In genomic region chr19:58379276-58379675, GRCh38 we compare ENCODE assay signal across 14 cellular contexts. TPM values are rescaled to one million over a fixed set of nuclear protein-coding genes. Genes with fewer than 3 reads are reported as not detected.
DNase-seq lines count a peak whose midpoint lies in the region; ATAC-seq and TF ChIP-seq lines count a peak whose summit lies in the region.
"Had no signal": no experiment of that assay in that cellular context is flagged by ENCODE, and none has a peak within 500 bp of the region (broad histone marks: within the 10 kb centered on the region; RNA-seq: fewer than 3 reads in every experiment).

No MANE protein-coding gene starts in this region.

- no peak for TF ChIP-seq POLR2A in transverse colon (IDR thresholded peaks at IDR 0.05)

- H3T11ph ChIP-seq in H9 (ENCODE audit: low read length) = no peak overlapping the region

- no peak overlapping the region for H2BK15ac ChIP-seq in H9 (ENCODE audit: low read depth, low read length)

- no peak overlapping the region for H3K56ac ChIP-seq in H9 (ENCODE audit: insufficient read length, low read depth, low read length)

- no peak overlapping the region for H2BK5ac ChIP-seq in H9 (ENCODE audit: insufficient read length, low read length)

- TF ChIP-seq CTCF in H9 (conservative IDR thresholded peaks at IDR 0.05) (no peak), transverse colon (IDR thresholded peaks at IDR 0.05) (no peak)

- H4K20me1 ChIP-seq in BLaER1 = no peaks in the 10 kb centered on the region
- no peaks in the 10 kb centered on the region for H4K20me1 ChIP-seq in H9 (ENCODE audit: control insufficient read depth, insufficient read depth, insufficient read length)

- H4K8ac ChIP-seq in H9 (replicated peaks; ENCODE audit: insufficient read length, low read depth, low read length) = no peak overlapping the region

- no peaks in the 10 kb centered on the region for H3K9me3 Mint-ChIP-seq in H9
- no peaks in the 10 kb centered on the region for H3K9me3 Mint-ChIP-seq in activated naive CD8-positive, alpha-beta T cell treated with anti-CD3 and anti-CD28 coated beads for 36 hours
- H3K9me3 Mint-ChIP-seq in naive thymus-derived CD4-positive, alpha-beta T cell = no peaks in the 10 kb centered on the region

- H2BK20ac ChIP-seq in H9 (ENCODE audit: low read depth, low read length, poor library complexity, severe bottlenecking) = no peak overlapping the region

- no peaks in the 10 kb centered on the region for H3K79me1 ChIP-seq in H9 (ENCODE audit: insufficient read depth, low read depth, low read length, poor library complexity, severe bottlenecking)

- H3K36me3 ChIP-seq in BLaER1 = no peaks in the 10 kb centered on the region
- no peaks in the 10 kb centered on the region for H3K36me3 ChIP-seq in naive thymus-derived CD4-positive, alpha-beta T cell (ENCODE audit: control insufficient read depth in 2 of 3, insufficient read depth in 3 of 3, low read length in 3 of 3)
- no peaks in the 10 kb centered on the region for H3K36me3 ChIP-seq in transverse colon
- H3K36me3 ChIP-seq: ascending aorta had no signal

- POLR2A ChIA-PET in naive thymus-derived CD4-positive, alpha-beta T cell (lab: Charles Lee) = interaction anchor here (1.5 to 3.5 kb wide), 2 partner anchors 10 to 16 kb away, joined by 4 to 34 read pairs; partner anchors contain the start of gene ZNF497

- TF ChIP-seq EP300 in transverse colon (IDR thresholded peaks at IDR 0.05; ENCODE audit: low read depth) = no peak

- H3K4me2 ChIP-seq in BLaER1 (peak overlapping the region; percentile 99), H9 (ENCODE audit: insufficient read depth, insufficient read length, low read length) (no peak overlapping the region)

- H2AK5ac ChIP-seq in H9 (ENCODE audit: insufficient read length, low read length) = no peak overlapping the region

- H3K4me3 Mint-ChIP-seq in H9 = peak overlapping the region; percentile 82 to 86
- peak overlapping the region; percentile 85 for H3K4me3 Mint-ChIP-seq in activated naive CD8-positive, alpha-beta T cell treated with anti-CD3 and anti-CD28 coated beads for 36 hours
- peak overlapping the region; percentile 87 to 98 (median 91) for H3K4me3 Mint-ChIP-seq in naive thymus-derived CD4-positive, alpha-beta T cell

- DNase-seq in H9 = no peak
- DNase-seq in activated naive CD8-positive, alpha-beta T cell treated with anti-CD3 and anti-CD28 coated beads for 36 hours = no peak
- no peak for DNase-seq in naive thymus-derived CD4-positive, alpha-beta T cell
- DNase-seq in transverse colon = no peak
- DNase-seq in NCI-H2029 (lab: John Stamatoyannopoulos, UW) = no peak
- DNase-seq in kidney tubule cell (ENCODE audit: low spot score) = no peak
- DNase-seq in activated CD8-positive, alpha-beta memory T cell treated with anti-CD3 and anti-CD28 coated beads, Interleukin-2, amount 50 U/mL, for 48 hours = no peak
- DNase-seq: DMS53, erythroblast, NCI-H2081 treated with DMSO at 0.1 percent for 48 hours, nucleus accumbens, substantia nigra had no signal

- CTCF ChIA-PET in naive thymus-derived CD4-positive, alpha-beta T cell (lab: Charles Lee) = interaction anchor here (0.8 kb wide), 1 partner anchor 16 kb away, joined by 3 read pairs; the partner anchor contains the start of gene ZNF497

- H2BK12ac ChIP-seq in H9 (ENCODE audit: insufficient read length, low read depth, low read length) = no peak overlapping the region

- no peaks in the 10 kb centered on the region for H3K36me3 Mint-ChIP-seq in H9 (ENCODE audit: insufficient read depth in 1 of 3, low read depth in 3 of 3)
- no peaks in the 10 kb centered on the region for H3K36me3 Mint-ChIP-seq in activated naive CD8-positive, alpha-beta T cell treated with anti-CD3 and anti-CD28 coated beads for 36 hours
- peaks cover 0 to 2% (median 0%) of the 10 kb centered on the region in 5 donors for H3K36me3 Mint-ChIP-seq in naive thymus-derived CD4-positive, alpha-beta T cell

- H2AFZ ChIP-seq in H9 (ENCODE audit: low read length) = no peak overlapping the region

- H2BK120ac ChIP-seq in H9 (ENCODE audit: low read depth, low read length, poor library complexity, severe bottlenecking) = no peak overlapping the region

- H3K27ac ChIP-seq in BLaER1 (peak overlapping the region; percentile 8; the same call in 1 of the 2 replicates), H9 (ENCODE audit: insufficient read length, low read depth, low read length) (no peak overlapping the region), transverse colon (no peak overlapping the region)
- no peak overlapping the region for H3K27ac ChIP-seq in naive thymus-derived CD4-positive, alpha-beta T cell (ENCODE audit: low read depth, low read length)

- no peak overlapping the region for H4K91ac ChIP-seq in H9 (ENCODE audit: insufficient read length, low read depth, low read length)

- H3K4me3 ChIP-seq in BLaER1 = peak overlapping the region; percentile 81
- no peak overlapping the region for H3K4me3 ChIP-seq in naive thymus-derived CD4-positive, alpha-beta T cell (ENCODE audit: low read length)
- H3K4me3 ChIP-seq in transverse colon = no peak overlapping the region

- no peak overlapping the region for H3K14ac ChIP-seq in H9 (ENCODE audit: insufficient read depth, low read length)

- H3K18ac ChIP-seq in H9 (ENCODE audit: insufficient read length, low read depth, low read length) = no peak overlapping the region

- in situ Hi-C loops in transverse colon (cut with MboI; ENCODE audit: low pct_ligation_motif_present in 1 of 4, low pct_unique_long_range_greater_than_20kb in 1 of 4, low sequenced_read_pairs in 3 of 4) = no loop called here

- intact Hi-C loops in naive thymus-derived CD4-positive, alpha-beta T cell (cut with micrococcal nuclease) = no loop called here
- intact Hi-C loops in transverse colon (cut with DNase I; ENCODE audit: low total_unique reads) = no loop called here

- H3K27me3 Mint-ChIP-seq in H9 (ENCODE audit: low read depth) = no peaks in the 10 kb centered on the region
- H3K27me3 Mint-ChIP-seq in activated naive CD8-positive, alpha-beta T cell treated with anti-CD3 and anti-CD28 coated beads for 36 hours = no peaks in the 10 kb centered on the region
- no peaks in the 10 kb centered on the region for H3K27me3 Mint-ChIP-seq in naive thymus-derived CD4-positive, alpha-beta T cell

- no peak for ATAC-seq in naive thymus-derived CD4-positive, alpha-beta T cell

- H4K5ac ChIP-seq in H9 (ENCODE audit: insufficient read length, low read depth, low read length) = no peak overlapping the region

- H3K9ac ChIP-seq in BLaER1 = peak overlapping the region; percentile 89; the same call in 1 of the 2 replicates
- no peak overlapping the region for H3K9ac ChIP-seq in H9 (ENCODE audit: extremely low read depth, insufficient read length, low read length)

- H3K4me1 ChIP-seq in BLaER1 (peaks cover 46% of the 10 kb centered on the region), H9 (ENCODE audit: insufficient read depth, low read length) (peaks cover 3% of the 10 kb centered on the region; the same call in 1 of the 2 replicates), transverse colon (peaks cover 9 to 21% (median 16%) of the 10 kb centered on the region in 4 donors)
- H3K4me1 ChIP-seq in naive thymus-derived CD4-positive, alpha-beta T cell (ENCODE audit: control insufficient read depth in 2 of 2, insufficient read depth in 2 of 2, low read length in 2 of 2) = peaks cover 14 to 20% of the 10 kb centered on the region in 2 donors

- WGBS in H9 (ENCODE audit: extremely low coverage, insufficient read length, low lambda C conversion rate) = no CpG with 5 or more reads among the region's 6 CpGs
- 93% methylated on average over 6 of the region's 6 CpGs; no CpG with 5 or more reads in 1 of the 2 donors for WGBS in transverse colon (ENCODE audit: low coverage in 1 of 2), 2 donors

- H3K4ac ChIP-seq in H9 (ENCODE audit: low read depth, low read length) = no peak overlapping the region

- H3K27ac Mint-ChIP-seq in H9 = no peak overlapping the region
- H3K27ac Mint-ChIP-seq in activated naive CD8-positive, alpha-beta T cell treated with anti-CD3 and anti-CD28 coated beads for 36 hours = peak overlapping the region; percentile 88
- H3K27ac Mint-ChIP-seq in naive thymus-derived CD4-positive, alpha-beta T cell = peak overlapping the region in 7 of 9 donors; percentile 93 to 95 (median 94)

- no peaks in the 10 kb centered on the region for H3K9me3 ChIP-seq in BLaER1
- no peaks in the 10 kb centered on the region for H3K9me3 ChIP-seq in H9 (ENCODE audit: control insufficient read depth, low read depth, low read length)
- no peaks in the 10 kb centered on the region for H3K9me3 ChIP-seq in naive thymus-derived CD4-positive, alpha-beta T cell (ENCODE audit: control insufficient read depth in 2 of 3, low read length in 3 of 3)
- H3K9me3 ChIP-seq in transverse colon = no peaks in the 10 kb centered on the region
- H3K9me3 ChIP-seq: ascending aorta had no signal

- peaks cover 8 to 11% of the 10 kb centered on the region in 2 experiments for H3K4me1 Mint-ChIP-seq in H9
- peaks cover 22% of the 10 kb centered on the region for H3K4me1 Mint-ChIP-seq in activated naive CD8-positive, alpha-beta T cell treated with anti-CD3 and anti-CD28 coated beads for 36 hours
- H3K4me1 Mint-ChIP-seq in naive thymus-derived CD4-positive, alpha-beta T cell = peaks cover 16 to 34% (median 27%) of the 10 kb centered on the region in 7 donors

- no peaks in the 10 kb centered on the region for H3K79me2 ChIP-seq in H9 (ENCODE audit: insufficient read depth, low read length)

- H3K23ac ChIP-seq in H9 (ENCODE audit: insufficient read length, low read depth, low read length) = no peak overlapping the region

- H3K27me3 ChIP-seq in BLaER1 (no peaks in the 10 kb centered on the region), H9 (ENCODE audit: insufficient read depth, low read length) (no peaks in the 10 kb centered on the region), transverse colon (no peaks in the 10 kb centered on the region)
- no peaks in the 10 kb centered on the region for H3K27me3 ChIP-seq in naive thymus-derived CD4-positive, alpha-beta T cell (ENCODE audit: control insufficient read depth in 2 of 2, insufficient read depth in 2 of 2, low read length in 2 of 2)
- H3K27me3 ChIP-seq: ascending aorta had no signal

- H3K23me2 ChIP-seq in H9 (ENCODE audit: insufficient read length, low read depth, low read length, poor library complexity, severe bottlenecking) = peaks cover 10% of the 10 kb centered on the region

RNA-seq across cellular contexts. Expression of gene ZNF837, which starts 1.6 kb away (rescaled TPM):
- 3.4 and 3.8 TPM in 2 replicates for total RNA-seq in H9 (2021)
- 1 to 10 TPM; 2.0 to 2.1 TPM for total RNA-seq in activated naive CD8-positive, alpha-beta T cell treated with anti-CD3 and anti-CD28 coated beads for 36 hours
- 1 to 10 TPM; 1.4 to 4.3 (median 2.4) TPM for total RNA-seq in naive thymus-derived CD4-positive, alpha-beta T cell
- polyA plus RNA-seq in naive thymus-derived CD4-positive, alpha-beta T cell = 10 to 100 TPM in 1 of 2 donors, 1 to 10 TPM in 1; 6.9 to 15.6 TPM
- 10 to 100 TPM in 1 of 4 donors, 1 to 10 TPM in 3; 3.7 to 10.7 (median 6.1) TPM for total RNA-seq in transverse colon
- total RNA-seq: ascending aorta had no signal

RNA-seq across cellular contexts. Expression of gene RPS5, which starts 7.8 kb away (rescaled TPM):
- 1,400 and 1,442 TPM in 2 replicates for total RNA-seq in H9 (2021)
- 1,000 to 10,000 TPM; 1,717 to 1,777 TPM for total RNA-seq in activated naive CD8-positive, alpha-beta T cell treated with anti-CD3 and anti-CD28 coated beads for 36 hours
- total RNA-seq in naive thymus-derived CD4-positive, alpha-beta T cell = 1,000 to 10,000 TPM in 4 of 5 experiments, 100 to 1,000 TPM in 1; 911 to 1,684 (median 1,502) TPM
- 1,000 to 10,000 TPM; 1,774 to 1,925 TPM for polyA plus RNA-seq in naive thymus-derived CD4-positive, alpha-beta T cell
- total RNA-seq in transverse colon = 1,000 to 10,000 TPM in 1 of 4 donors, 100 to 1,000 TPM in 3; 513 to 1,129 (median 743) TPM

RNA-seq across cellular contexts. Expression of gene RNF225, which starts 16.2 kb away (rescaled TPM):
- total RNA-seq in H9 (2021) (2.0 and 2.1 TPM in 2 replicates), transverse colon (not detected)
- 1 to 10 TPM in 1 of 2 experiments, under 1 TPM in 1; 0.82 to 1.6 TPM for total RNA-seq in activated naive CD8-positive, alpha-beta T cell treated with anti-CD3 and anti-CD28 coated beads for 36 hours
- under 1 TPM in 4 of 5 experiments, not detected in 1; 0.32 to 0.53 (median 0.50) TPM for total RNA-seq in naive thymus-derived CD4-positive, alpha-beta T cell
- polyA plus RNA-seq in naive thymus-derived CD4-positive, alpha-beta T cell = not detected
- total RNA-seq: ascending aorta had no signal

RNA-seq across cellular contexts. Expression of gene ZNF497, which starts 16.7 kb away (rescaled TPM):
- 2.4 TPM in 2 replicates for total RNA-seq in H9 (2021)
- 1 to 10 TPM; 1.5 to 1.7 TPM for total RNA-seq in activated naive CD8-positive, alpha-beta T cell treated with anti-CD3 and anti-CD28 coated beads for 36 hours
- 1 to 10 TPM; 1.0 to 2.7 (median 1.8) TPM for total RNA-seq in naive thymus-derived CD4-positive, alpha-beta T cell
- polyA plus RNA-seq in naive thymus-derived CD4-positive, alpha-beta T cell = 1 to 10 TPM; 1.9 to 2.9 TPM
- total RNA-seq in transverse colon = 10 to 100 TPM in 1 of 4 donors, 1 to 10 TPM in 3; 1.3 to 19.3 (median 4.2) TPM
- total RNA-seq: ascending aorta had no signal

RNA-seq across cellular contexts. Expression of gene A1BG, which starts 26.0 kb away (rescaled TPM):
- total RNA-seq in H9 (2021) (17.4 and 22.2 TPM in 2 replicates), transverse colon (10 to 100 TPM in 1 of 4 donors, 1 to 10 TPM in 1, under 1 TPM in 1, not detected in 1; 0.60 to 25.1 (median 3.7) TPM)
- total RNA-seq in activated naive CD8-positive, alpha-beta T cell treated with anti-CD3 and anti-CD28 coated beads for 36 hours = 10 to 100 TPM; 18.7 to 23.2 TPM
- total RNA-seq in naive thymus-derived CD4-positive, alpha-beta T cell = 10 to 100 TPM in 3 of 5 experiments, 1 to 10 TPM in 2; 7.0 to 21.5 (median 12.4) TPM
- polyA plus RNA-seq in naive thymus-derived CD4-positive, alpha-beta T cell = 10 to 100 TPM; 38.0 to 60.1 TPM

Comparison
In these comparisons a context has a peak if more than half of its experiments do, and no peak if none do; other contexts are left out.
1. H3K27ac Mint-ChIP-seq: peak in activated naive CD8-positive, alpha-beta T cell treated with anti-CD3 and anti-CD28 coated beads for 36 hours (single experiment) and naive thymus-derived CD4-positive, alpha-beta T cell (7 of 9); none in H9 (0 of 3).
2. Peak in every context shown above with its lines, with median percentiles within 50 percentile points of each other: H3K4me3 Mint-ChIP-seq.